In genomic region chr2:151350579-151351195, GRCh38 we compare ENCODE assay signal across 24 cellular contexts. TPM values are rescaled to one million over a fixed set of nuclear protein-coding genes. Genes with fewer than 3 reads are reported as not detected.
DNase-seq lines count a peak whose midpoint lies in the region; ATAC-seq and TF ChIP-seq lines count a peak whose summit lies in the region.
"Had no signal": no experiment of that assay in that cellular context is flagged by ENCODE, and none has a peak within 500 bp of the region (broad histone marks: within the 10 kb centered on the region; RNA-seq: fewer than 3 reads in every experiment).

No MANE protein-coding gene starts in this region.

- 82 to 92% (median 88%) methylated on average over 4 of the region's 4 CpGs for WGBS in heart left ventricle, 4 donors

- DNase-seq in AG10803 (ENCODE audit: low read depth) (peak; percentile 45), M059J (ENCODE audit: low read depth) (peak; percentile 53), brain microvascular endothelial cell (peak; percentile 54), iris pigment epithelial cell (ENCODE audit: low read depth) (peak; percentile 20), heart left ventricle (no peak), NCI-H1105 (lab: John Stamatoyannopoulos, UW) (no peak), hypothalamus (lab: John Stamatoyannopoulos, UW) (no peak)
- DNase-seq: activated CD8-positive, alpha-beta T cell treated with anti-CD3 and anti-CD28 coated beads, Interleukin-2, amount 10 ng/mL, durations not matched to agents 7 days and 5 days; activated effector memory CD4-positive, alpha-beta T cell treated with anti-CD3 and anti-CD28 coated beads, Interleukin-2, amount 50 U/mL, for 16 hours; activated naive CD8-positive, alpha-beta T cell treated with anti-CD3 and anti-CD28 coated beads, Interleukin-2, amount 10 ng/mL, durations not matched to agents 7 days and 5 days; activated T-cell treated with anti-CD3 and anti-CD28 coated beads for 4 hours; body of pancreas; C1 segment of cervical spinal cord; esophagus squamous epithelium; glutamatergic neuron; NCI-H524; SJCRH30; small intestine; stimulated activated CD4-positive, alpha-beta T cell treated with anti-CD3 and anti-CD28 coated beads, Interleukin-1b, Interleukin-23, amount 100 ng/mL, for 48 hours; substantia nigra had no signal

- no peaks in the 10 kb centered on the region for H3K4me1 ChIP-seq in heart left ventricle
- H3K4me1 ChIP-seq: body of pancreas, esophagus squamous epithelium, SJCRH30 had no signal

- no peak overlapping the region for H3K4me3 ChIP-seq in AG10803 (ENCODE audit: low read length)
- H3K4me3 ChIP-seq in brain microvascular endothelial cell (ENCODE audit: low read depth, low read length): no peak overlapping the region
- no peak overlapping the region for H3K4me3 ChIP-seq in heart left ventricle
- H3K4me3 ChIP-seq: body of pancreas, esophagus squamous epithelium, K562, SJCRH30 had no signal

- H3K36me3 ChIP-seq in brain microvascular endothelial cell (replicated peaks) (no peaks in the 10 kb centered on the region), heart left ventricle (no peaks in the 10 kb centered on the region)
- H3K36me3 ChIP-seq: esophagus squamous epithelium, neutrophil, SJCRH30 had no signal

- intact Hi-C loops in heart left ventricle (cut with DNase I): no loop called here

- H3K9me3 ChIP-seq in heart left ventricle: no peaks in the 10 kb centered on the region
- H3K9me3 ChIP-seq: body of pancreas, esophagus squamous epithelium, neutrophil, SJCRH30 had no signal

- in situ Hi-C loops in brain microvascular endothelial cell (cut with HindIII; ENCODE audit: low pct_ligation_motif_present, low sequenced_read_pairs): no loop called here

- H3K27ac ChIP-seq in brain microvascular endothelial cell: peak overlapping the region; percentile 70
- H3K27ac ChIP-seq in heart left ventricle: no peak overlapping the region
- H3K27ac ChIP-seq: body of pancreas, esophagus squamous epithelium, SJCRH30 had no signal

- ATAC-seq in HG03521 (IDR thresholded peaks at IDR 0.05; ENCODE audit: unreplicated experiment) (no peak), heart left ventricle (no peak)
- ATAC-seq: activated CD8-positive, alpha-beta T cell treated with anti-CD3 and anti-CD28 coated beads, Interleukin-2, amount 10 ng/mL, durations not matched to agents 7 days and 5 days; body of pancreas; K562; Panc1 had no signal

- no peak for TF ChIP-seq POLR2A in heart left ventricle (IDR thresholded peaks at IDR 0.05)

- H3K27me3 ChIP-seq in brain microvascular endothelial cell (replicated peaks) (no peaks in the 10 kb centered on the region), heart left ventricle (no peaks in the 10 kb centered on the region)
- H3K27me3 ChIP-seq: body of pancreas, esophagus squamous epithelium, neutrophil, SJCRH30 had no signal

- TF ChIP-seq CTCF in AG10803 (conservative IDR thresholded peaks at IDR 0.05; ENCODE audit: low read length) (no peak), brain microvascular endothelial cell (IDR thresholded peaks at IDR 0.05; ENCODE audit: low read depth, low read length, missing control alignments) (no peak), heart left ventricle (IDR thresholded peaks at IDR 0.05) (no peak)

RNA-seq across cellular contexts. Expression of gene TNFAIP6, which starts 6.7 kb away (rescaled TPM):
- total RNA-seq in M059J (2014; rRNA removed; shearing (Covaris generic)): not detected in 2 replicates
- total RNA-seq in heart left ventricle: 1 to 10 TPM; 1.6 to 8.1 (median 2.6) TPM
- polyA plus RNA-seq in heart left ventricle: 1 to 10 TPM; 1.7 to 4.3 TPM
- total RNA-seq: activated CD8-positive, alpha-beta T cell treated with anti-CD3 and anti-CD28 coated beads, Interleukin-2, amount 10 ng/mL, durations not matched to agents 7 days and 5 days; activated naive CD8-positive, alpha-beta T cell treated with anti-CD3 and anti-CD28 coated beads, Interleukin-2, amount 10 ng/mL, durations not matched to agents 7 days and 5 days; K562 had no signal

RNA-seq across cellular contexts. Expression of gene RIF1, which starts 59.0 kb away (rescaled TPM):
- 16.8 and 23.9 TPM in 2 replicates for total RNA-seq in M059J (2014; rRNA removed; shearing (Covaris generic))
- 10 to 100 TPM; 11.3 to 23.9 (median 15.1) TPM for total RNA-seq in heart left ventricle
- 1 to 10 TPM; 2.6 to 5.0 TPM for polyA plus RNA-seq in heart left ventricle

Comparison
In these comparisons a context has a peak if more than half of its experiments do, and no peak if none do; other contexts are left out.
1. DNase-seq: peak in AG10803 (single experiment), M059J (single experiment), brain microvascular endothelial cell (single experiment) and iris pigment epithelial cell (single experiment); none in heart left ventricle (0 of 5), NCI-H1105 (single experiment) and hypothalamus (0 of 51).